21 cellular contexts compared by ENCODE assay signal in genomic region chr11:47202569-47202968, GRCh38. TPM values are rescaled to one million over a fixed set of nuclear protein-coding genes. Genes with fewer than 3 reads are reported as not detected.
DNase-seq lines count a peak whose midpoint lies in the region; ATAC-seq, FAIRE-seq and TF ChIP-seq lines count a peak whose summit lies in the region.
"Had no signal": no experiment of that assay in that cellular context is flagged by ENCODE, and none has a peak within 500 bp of the region (broad histone marks: within the 10 kb centered on the region; RNA-seq: fewer than 3 reads in every experiment).

No MANE protein-coding gene starts in this region.

- 5% methylated on average over 5 of the region's 5 CpGs for WGBS in K562 (ENCODE audit: insufficient coverage, low coverage, missing lambda C conversion rate)
- WGBS in heart left ventricle, 4 donors, result 76 to 83% (median 80%) methylated on average over 5 of the region's 5 CpGs

- H2AFZ ChIP-seq in K562 (ENCODE audit: low read depth, low read length), result no peak overlapping the region
- H2AFZ ChIP-seq: GM23248 had no signal

- in situ Hi-C loops in GM13977 (cut with MboI; ENCODE audit: low pct_unique_long_range_greater_than_20kb, low sequenced_read_pairs, unreplicated experiment) (no loop called here), K562 (cut with MboI) (no loop called here)

- no peak overlapping the region for H3K9ac ChIP-seq in K562 (ENCODE audit: insufficient read depth in 1 of 2, low read depth in 2 of 2, low read length in 2 of 2)
- H3K9ac ChIP-seq: GM23248, KMS-11 had no signal

- TF ChIP-seq CTCF in GM13977 (IDR thresholded peaks at IDR 0.05; ENCODE audit: extremely low read depth, insufficient read depth, missing control alignments) (no peak), K562 (IDR thresholded peaks at IDR 0.05 in 2 of 3, conservative IDR thresholded peaks at IDR 0.05 in 1 of 3; ENCODE audit: insufficient read depth in 2 of 3, low read depth in 1 of 3, low read length in 3 of 3) (no peak), heart left ventricle (IDR thresholded peaks at IDR 0.05) (no peak)

- no peaks in the 10 kb centered on the region for H3K9me3 ChIP-seq in K562 (replicated peaks; ENCODE audit: control insufficient read depth, insufficient read depth, low read depth, low read length)
- no peaks in the 10 kb centered on the region for H3K9me3 ChIP-seq in heart left ventricle
- H3K9me3 ChIP-seq: BE2C had no signal

- H3K4me3 ChIP-seq in K562, result no peak overlapping the region
- no peak overlapping the region for H3K4me3 ChIP-seq in heart left ventricle
- H3K4me3 ChIP-seq: GM23248 had no signal

- H3K27me3 ChIP-seq in K562 (ENCODE audit: control insufficient read depth in 2 of 2, insufficient read depth in 2 of 2, low read length in 2 of 2) (peaks cover 12 to 35% of the 10 kb centered on the region in 2 experiments; a peak in 4 of 5 replicates), heart left ventricle (no peaks in the 10 kb centered on the region)
- H3K27me3 ChIP-seq: BE2C had no signal

- FAIRE-seq in K562 (lab: Jason Lieb, UNC), result no peak
- FAIRE-seq: GM12891, GM18507, HTR-8/SVneo had no signal

- H3K36me3 ChIP-seq in K562 (ENCODE audit: control insufficient read depth, insufficient read depth, low read length), result no peaks in the 10 kb centered on the region
- H3K36me3 ChIP-seq in heart left ventricle, result no peaks in the 10 kb centered on the region
- H3K36me3 ChIP-seq: BE2C had no signal

- DNase-seq in GM13977 (ENCODE audit: low spot score), result peak; percentile 3
- DNase-seq in K562 (ENCODE audit: extremely low read depth in 1 of 4, low spot score in 3 of 4), result no peak
- no peak for DNase-seq in heart left ventricle
- DNase-seq: ACHN; BE2C; C1 segment of cervical spinal cord; CD4-positive, CD25-positive, alpha-beta regulatory T cell; CD8-positive, alpha-beta memory T cell; COR-L47; DMS 273 treated with DMSO at 0.1 percent for 48 hours; DMS53; DND-41; EL; GM23248; H7; HFFc6 had no signal

- H4K20me1 ChIP-seq in K562 (replicated peaks; ENCODE audit: control insufficient read depth, insufficient read depth, low read length), result no peaks in the 10 kb centered on the region

- TF ChIP-seq RAD21 in K562 (CRISPR knock-in tag; conservative IDR thresholded peaks at IDR 0.05 in 1 of 2, IDR thresholded peaks at IDR 0.05 in 1 of 2), result no peak

- no peak overlapping the region for H3K4me2 ChIP-seq in K562 (ENCODE audit: insufficient read depth, low read length)
- H3K4me2 ChIP-seq: KMS-11 had no signal

- POLR2A ChIA-PET in K562 (lab: Yijun Ruan, JAX), result interaction anchor here (1.3 to 1.5 kb wide), 2 partner anchors 12 to 23 kb away, joined by 3 to 6 read pairs; partner anchors contain the start of gene DDB2

- no peak for ATAC-seq in K562
- no peak for ATAC-seq in heart left ventricle
- ATAC-seq: HCT116 had no signal

- TF ChIP-seq POLR2A in K562 (conservative IDR thresholded peaks at IDR 0.05), result no peak
- no peak for TF ChIP-seq POLR2A in heart left ventricle (IDR thresholded peaks at IDR 0.05)

- intact Hi-C loops in K562 (cut with micrococcal nuclease), result no loop called here
- intact Hi-C loops in heart left ventricle (cut with DNase I), result no loop called here

- H3K27ac ChIP-seq in K562 (ENCODE audit: extremely low read depth, low read depth, low read length) (no peak overlapping the region), heart left ventricle (no peak overlapping the region)
- H3K27ac ChIP-seq: GM23248, KMS-11 had no signal

- no peak for TF ChIP-seq EP300 in K562 (IDR thresholded peaks at IDR 0.05; ENCODE audit: low read length)

- CTCF ChIA-PET in K562 (lab: Yijun Ruan, JAX; ENCODE audit: low intra/inter-chr PET ratio), result no interaction called here

- H3K9me1 ChIP-seq in K562 (ENCODE audit: control insufficient read depth, insufficient read depth, low read length), result no peaks in the 10 kb centered on the region

- no peaks in the 10 kb centered on the region for H3K79me2 ChIP-seq in K562 (ENCODE audit: control insufficient read depth, insufficient read depth, low read length)

- BruUV-seq in K562 (replicated peaks; lab: Mats Ljungman, UMichigan), result no TSS peak

- H3K4me1 ChIP-seq in K562 (replicated peaks in 1 of 2; ENCODE audit: control insufficient read depth in 2 of 2, insufficient read depth in 2 of 2, low read length in 2 of 2) (no peaks in the 10 kb centered on the region; a peak in 3 of 5 replicates), heart left ventricle (no peaks in the 10 kb centered on the region)
- H3K4me1 ChIP-seq: BE2C had no signal

RNA-seq across cellular contexts. Expression of gene DDB2, which starts 12.2 kb away (rescaled TPM):
- total RNA-seq in K562 (2011; cell fraction: chromatin; rRNA removed; ENCODE audit: low replicate concordance), result 56.3 and 66.6 TPM in 2 replicates
- 38.7 TPM in 2 replicates for total RNA-seq in K562 (2011; cell fraction: nucleolus; rRNA removed)
- 45.0 and 46.9 TPM in 2 replicates for total RNA-seq in K562 (2011; cell fraction: nucleoplasm; rRNA removed)
- total RNA-seq in K562 (2014; rRNA removed) (12.7 and 13.3 TPM in 2 replicates), K562 (2014; rRNA removed; fragmentation: Illumina TruSeq; extraction: Trizol) (8.7 and 9.0 TPM in 2 replicates), K562 (2015; rRNA removed; fragmentation: Illumina TruSeq; extraction: Trizol) (10.1 and 10.9 TPM in 2 replicates), K562 (2021) (9.0 and 10.5 TPM in 2 replicates), heart left ventricle (10 to 100 TPM in 4 of 9 donors, 1 to 10 TPM in 5; 8.0 to 28.5 (median 9.7) TPM)
- polyA plus RNA-seq in K562 (2011; rRNA removed) (17.1 and 17.5 TPM in 2 replicates), K562 (2014; fragmentation: Illumina TruSeq; extraction: Trizol) (10.1 and 10.4 TPM in 2 replicates), K562 (2014; fragmentation: Nextera tagmentation; extraction: Ambion mirVana) (10 to 100 TPM in 1 of 2 experiments, 1 to 10 TPM in 1; 9.0 to 10.3 TPM), K562 (2014; rRNA removed) (12.0 and 18.6 TPM in 2 replicates), heart left ventricle (10 to 100 TPM in 1 of 2 donors, 1 to 10 TPM in 1; 8.1 to 11.7 TPM)
- polyA plus RNA-seq in K562 (2011; cell fraction: cytosol; rRNA removed), result 12.9 and 16.0 TPM in 2 replicates
- 54.5 and 57.5 TPM in 2 replicates for polyA plus RNA-seq in K562 (2011; cell fraction: nucleus; rRNA removed)
- 11.5 and 20.9 TPM in 2 replicates for polyA plus RNA-seq in K562 (2012)
- polyA minus RNA-seq in K562 (2011; rRNA and poly(A)+ RNA removed), result 12.9 and 16.8 TPM in 2 replicates
- 5.5 and 8.0 TPM in 2 replicates for polyA minus RNA-seq in K562 (2011; cell fraction: cytosol; rRNA and poly(A)+ RNA removed)
- polyA minus RNA-seq in K562 (2011; cell fraction: nucleus; rRNA and poly(A)+ RNA removed), result 17.4 and 23.8 TPM in 2 replicates

RNA-seq across cellular contexts. Expression of gene PACSIN3, which starts 16.3 kb away (rescaled TPM):
- 3.9 and 14.6 TPM in 2 replicates for total RNA-seq in K562 (2011; cell fraction: chromatin; rRNA removed; ENCODE audit: low replicate concordance)
- 11.6 and 12.7 TPM in 2 replicates for total RNA-seq in K562 (2011; cell fraction: nucleolus; rRNA removed)
- 6.0 and 7.3 TPM in 2 replicates for total RNA-seq in K562 (2011; cell fraction: nucleoplasm; rRNA removed)
- total RNA-seq in K562 (2014; rRNA removed) (15.5 and 18.8 TPM in 2 replicates), K562 (2014; rRNA removed; fragmentation: Illumina TruSeq; extraction: Trizol) (1.5 and 3.5 TPM in 2 replicates), K562 (2015; rRNA removed; fragmentation: Illumina TruSeq; extraction: Trizol) (8.8 and 9.6 TPM in 2 replicates), K562 (2021) (13.8 and 18.1 TPM in 2 replicates), heart left ventricle (100 to 1,000 TPM; 127 to 330 (median 211) TPM)
- polyA plus RNA-seq in K562 (2011; rRNA removed) (6.8 and 7.1 TPM in 2 replicates), K562 (2014; fragmentation: Illumina TruSeq; extraction: Trizol) (7.1 and 9.8 TPM in 2 replicates), K562 (2014; fragmentation: Nextera tagmentation; extraction: Ambion mirVana) (under 1 TPM; 0.13 to 0.17 TPM), K562 (2014; rRNA removed) (14.5 and 15.0 TPM in 2 replicates), heart left ventricle (100 to 1,000 TPM; 123 to 282 TPM)
- polyA plus RNA-seq in K562 (2011; cell fraction: cytosol; rRNA removed), result 6.5 and 12.3 TPM in 2 replicates
- polyA plus RNA-seq in K562 (2011; cell fraction: nucleus; rRNA removed), result 6.2 and 9.6 TPM in 2 replicates
- 7.3 and 10.4 TPM in 2 replicates for polyA plus RNA-seq in K562 (2012)
- polyA minus RNA-seq in K562 (2011; rRNA and poly(A)+ RNA removed), result 1.9 and 3.0 TPM in 2 replicates
- 8.0 and 17.4 TPM in 2 replicates for polyA minus RNA-seq in K562 (2011; cell fraction: cytosol; rRNA and poly(A)+ RNA removed)
- polyA minus RNA-seq in K562 (2011; cell fraction: nucleus; rRNA and poly(A)+ RNA removed), result 4.7 and 5.0 TPM in 2 replicates
- total RNA-seq: CD4-positive, CD25-positive, alpha-beta regulatory T cell had no signal
- polyA plus RNA-seq: CD8-positive, alpha-beta memory T cell had no signal

RNA-seq across cellular contexts. Expression of gene ARFGAP2, which starts 25.9 kb away (rescaled TPM):
- total RNA-seq in K562 (2011; cell fraction: chromatin; rRNA removed; ENCODE audit: low replicate concordance), result 359 and 833 TPM in 2 replicates
- total RNA-seq in K562 (2011; cell fraction: nucleolus; rRNA removed), result 445 and 463 TPM in 2 replicates
- total RNA-seq in K562 (2011; cell fraction: nucleoplasm; rRNA removed), result 399 and 402 TPM in 2 replicates
- total RNA-seq in K562 (2014; rRNA removed) (97.6 and 107 TPM in 2 replicates), K562 (2014; rRNA removed; fragmentation: Illumina TruSeq; extraction: Trizol) (65.0 and 78.6 TPM in 2 replicates), K562 (2015; rRNA removed; fragmentation: Illumina TruSeq; extraction: Trizol) (78.4 and 83.2 TPM in 2 replicates), K562 (2021) (93.4 and 102 TPM in 2 replicates), heart left ventricle (10 to 100 TPM; 47.5 to 96.1 (median 61.3) TPM)
- polyA plus RNA-seq in K562 (2011; rRNA removed) (96.3 and 120 TPM in 2 replicates), K562 (2014; fragmentation: Illumina TruSeq; extraction: Trizol) (122 and 140 TPM in 2 replicates), K562 (2014; fragmentation: Nextera tagmentation; extraction: Ambion mirVana) (10 to 100 TPM; 29.1 to 42.1 TPM), K562 (2014; rRNA removed) (90.1 and 90.8 TPM in 2 replicates), heart left ventricle (10 to 100 TPM; 49.7 to 79.1 TPM)
- 199 and 200 TPM in 2 replicates for polyA plus RNA-seq in K562 (2011; cell fraction: cytosol; rRNA removed)
- polyA plus RNA-seq in K562 (2011; cell fraction: nucleus; rRNA removed), result 212 and 227 TPM in 2 replicates
- 69.1 and 93.2 TPM in 2 replicates for polyA plus RNA-seq in K562 (2012)
- polyA minus RNA-seq in K562 (2011; rRNA and poly(A)+ RNA removed), result 112 and 121 TPM in 2 replicates
- polyA minus RNA-seq in K562 (2011; cell fraction: cytosol; rRNA and poly(A)+ RNA removed), result 55.3 and 58.2 TPM in 2 replicates
- polyA minus RNA-seq in K562 (2011; cell fraction: nucleus; rRNA and poly(A)+ RNA removed), result 104 and 166 TPM in 2 replicates

RNA-seq across cellular contexts. Expression of gene ACP2, which starts 46.0 kb away (rescaled TPM):
- 46.3 and 108 TPM in 2 replicates for total RNA-seq in K562 (2011; cell fraction: chromatin; rRNA removed; ENCODE audit: low replicate concordance)
- 76.0 and 80.0 TPM in 2 replicates for total RNA-seq in K562 (2011; cell fraction: nucleolus; rRNA removed)
- total RNA-seq in K562 (2011; cell fraction: nucleoplasm; rRNA removed), result 60.6 and 60.9 TPM in 2 replicates
- total RNA-seq in K562 (2014; rRNA removed) (14.3 and 16.2 TPM in 2 replicates), K562 (2014; rRNA removed; fragmentation: Illumina TruSeq; extraction: Trizol) (7.1 and 8.6 TPM in 2 replicates), K562 (2015; rRNA removed; fragmentation: Illumina TruSeq; extraction: Trizol) (11.6 and 12.1 TPM in 2 replicates), K562 (2021) (17.8 and 20.0 TPM in 2 replicates), heart left ventricle (10 to 100 TPM; 18.0 to 60.4 (median 26.6) TPM)
- polyA plus RNA-seq in K562 (2011; rRNA removed) (7.0 and 10.4 TPM in 2 replicates), K562 (2014; fragmentation: Illumina TruSeq; extraction: Trizol) (14.0 and 19.1 TPM in 2 replicates), K562 (2014; fragmentation: Nextera tagmentation; extraction: Ambion mirVana) (1 to 10 TPM; 1.9 to 2.2 TPM), K562 (2014; rRNA removed) (12.4 and 14.4 TPM in 2 replicates), heart left ventricle (10 to 100 TPM; 25.3 to 44.7 TPM)
- 8.2 and 13.6 TPM in 2 replicates for polyA plus RNA-seq in K562 (2011; cell fraction: cytosol; rRNA removed)
- polyA plus RNA-seq in K562 (2011; cell fraction: nucleus; rRNA removed), result 27.8 and 55.7 TPM in 2 replicates
- polyA plus RNA-seq in K562 (2012), result 13.9 and 20.7 TPM in 2 replicates
- polyA minus RNA-seq in K562 (2011; rRNA and poly(A)+ RNA removed), result 10.9 and 11.2 TPM in 2 replicates
- 9.5 and 12.3 TPM in 2 replicates for polyA minus RNA-seq in K562 (2011; cell fraction: cytosol; rRNA and poly(A)+ RNA removed)
- polyA minus RNA-seq in K562 (2011; cell fraction: nucleus; rRNA and poly(A)+ RNA removed), result 25.4 and 26.9 TPM in 2 replicates

RNA-seq across cellular contexts. Expression of gene NR1H3, which starts 55.2 kb away (rescaled TPM):
- total RNA-seq in K562 (2011; cell fraction: chromatin; rRNA removed; ENCODE audit: low replicate concordance), result 39.2 and 75.3 TPM in 2 replicates
- 43.6 and 51.5 TPM in 2 replicates for total RNA-seq in K562 (2011; cell fraction: nucleolus; rRNA removed)
- total RNA-seq in K562 (2011; cell fraction: nucleoplasm; rRNA removed), result 31.0 and 35.2 TPM in 2 replicates
- total RNA-seq in K562 (2014; rRNA removed) (11.9 and 16.0 TPM in 2 replicates), K562 (2014; rRNA removed; fragmentation: Illumina TruSeq; extraction: Trizol) (6.6 and 8.2 TPM in 2 replicates), K562 (2015; rRNA removed; fragmentation: Illumina TruSeq; extraction: Trizol) (7.8 and 11.1 TPM in 2 replicates), K562 (2021) (15.9 and 16.5 TPM in 2 replicates), heart left ventricle (10 to 100 TPM in 5 of 9 donors, 1 to 10 TPM in 4; 3.9 to 38.5 (median 11.9) TPM)
- polyA plus RNA-seq in K562 (2011; rRNA removed) (26.0 and 31.9 TPM in 2 replicates), K562 (2014; fragmentation: Illumina TruSeq; extraction: Trizol) (12.0 and 15.2 TPM in 2 replicates), K562 (2014; fragmentation: Nextera tagmentation; extraction: Ambion mirVana) (10 to 100 TPM in 1 of 2 experiments, 1 to 10 TPM in 1; 9.8 to 10.4 TPM), K562 (2014; rRNA removed) (17.5 and 18.4 TPM in 2 replicates), heart left ventricle (10 to 100 TPM; 11.4 to 17.5 TPM)
- polyA plus RNA-seq in K562 (2011; cell fraction: cytosol; rRNA removed), result 38.5 and 38.7 TPM in 2 replicates
- polyA plus RNA-seq in K562 (2011; cell fraction: nucleus; rRNA removed), result 66.1 and 82.8 TPM in 2 replicates
- polyA plus RNA-seq in K562 (2012), result 16.1 and 20.9 TPM in 2 replicates
- polyA minus RNA-seq in K562 (2011; rRNA and poly(A)+ RNA removed), result 15.1 and 19.2 TPM in 2 replicates
- 9.9 and 20.8 TPM in 2 replicates for polyA minus RNA-seq in K562 (2011; cell fraction: cytosol; rRNA and poly(A)+ RNA removed)
- 12.8 and 23.2 TPM in 2 replicates for polyA minus RNA-seq in K562 (2011; cell fraction: nucleus; rRNA and poly(A)+ RNA removed)

Comparison
In these comparisons a context has a peak if more than half of its experiments do, and no peak if none do; other contexts are left out.
1. RNA of gene PACSIN3, which starts 16.3 kb away (total RNA-seq): 127 to 330 TPM in heart left ventricle; 1.5 to 18.8 TPM in K562; every median in the first group is over 4 times any median in the second.